ENCODE assay signal across 13 cellular contexts in genomic region chr4:1323635-1324442, GRCh38.
DNase-seq lines count a peak whose midpoint lies in the region; ATAC-seq and TF ChIP-seq lines count a peak whose summit lies in the region.
"Had no signal": no experiment of that assay in that cellular context is flagged by ENCODE, and none has a peak within 500 bp of the region (broad histone marks: within the 10 kb centered on the region; RNA-seq: fewer than 3 reads in every experiment).

No MANE protein-coding gene starts in this region.

- no peak overlapping the region for H2AFZ ChIP-seq in ACC112 (ENCODE audit: low read length, unreplicated experiment)

- H3K27ac ChIP-seq in ACC112 (ENCODE audit: low read depth, low read length): peak overlapping the region; percentile 91

- peaks cover 5% of the 10 kb centered on the region for H3K79me2 ChIP-seq in ACC112 (ENCODE audit: control insufficient read depth, insufficient read depth, low read length, unreplicated experiment)

- H3K27ac Mint-ChIP-seq in T-helper 2 cell treated with Interferon-gamma antibody and Interleukin-4, amounts not matched to agents 5 μg/mL and 100 μg/mL, for 36 hours: no peak overlapping the region
- H3K27ac Mint-ChIP-seq: CD4-positive, CD25-positive, alpha-beta regulatory T cell; dendritic cell treated with granulocyte-macrophage colony-stimulating factor and Interleukin-4, amounts not matched to agents 40 ng/mL and 50 ng/mL, for 4 days; naive thymus-derived CD4-positive, alpha-beta T cell; stimulated activated naive CD8-positive, alpha-beta T cell treated with anti-CD3 and anti-CD28 coated beads, Interleukin-15, Interleukin-2, amounts not matched to agents 100 ng/mL and 50 ng/mL, for 24 hours had no signal

- DNase-seq in HFF-Myc (ENCODE audit: extremely low read depth, low read depth): peak; percentile 71
- peak; percentile 94 for DNase-seq in amniotic epithelial cell (ENCODE audit: low read depth)
- DNase-seq in hepatic stellate cell (ENCODE audit: low spot score): peak; percentile 81
- DNase-seq in activated CD4-positive, CD25-positive, alpha-beta regulatory T cell (lab: John Stamatoyannopoulos, UW): no peak
- DNase-seq in T-helper 2 cell treated with Interferon-gamma antibody and Interleukin-4, amounts not matched to agents 5 μg/mL and 100 μg/mL, for 36 hours (ENCODE audit: low spot score): no peak
- DNase-seq: activated T-cell treated with anti-CD3 and anti-CD28 coated beads, Interleukin-2, amount 50 U/mL, for 1 hour; CD4-positive, CD25-positive, alpha-beta regulatory T cell; naive thymus-derived CD4-positive, alpha-beta T cell had no signal

- H3K4me3 ChIP-seq in ACC112 (ENCODE audit: low read depth, low read length): no peak overlapping the region
- no peak overlapping the region for H3K4me3 ChIP-seq in HFF-Myc (replicated peaks; ENCODE audit: low read depth, low read length)

- no peaks in the 10 kb centered on the region for H3K4me1 Mint-ChIP-seq in T-helper 2 cell treated with Interferon-gamma antibody and Interleukin-4, amounts not matched to agents 5 μg/mL and 100 μg/mL, for 36 hours (ENCODE audit: low read depth)

- H3K36me3 ChIP-seq in ACC112 (ENCODE audit: insufficient read depth, low read length): peaks cover 45% of the 10 kb centered on the region; the same call in 1 of the 2 replicates

- no peak for ATAC-seq in HG03521 (IDR thresholded peaks at IDR 0.05; ENCODE audit: unreplicated experiment)
- no peak for ATAC-seq in GM18909 (IDR thresholded peaks at IDR 0.05; ENCODE audit: poor library complexity, unreplicated experiment)
- ATAC-seq: naive thymus-derived CD4-positive, alpha-beta T cell had no signal

- no peaks in the 10 kb centered on the region for H3K9me3 Mint-ChIP-seq in T-helper 2 cell treated with Interferon-gamma antibody and Interleukin-4, amounts not matched to agents 5 μg/mL and 100 μg/mL, for 36 hours
- H3K9me3 Mint-ChIP-seq: CD4-positive, CD25-positive, alpha-beta regulatory T cell; dendritic cell treated with granulocyte-macrophage colony-stimulating factor and Interleukin-4, amounts not matched to agents 40 ng/mL and 50 ng/mL, for 4 days; naive thymus-derived CD4-positive, alpha-beta T cell; stimulated activated naive CD8-positive, alpha-beta T cell treated with anti-CD3 and anti-CD28 coated beads, Interleukin-15, Interleukin-2, amounts not matched to agents 100 ng/mL and 50 ng/mL, for 24 hours had no signal

- no peaks in the 10 kb centered on the region for H3K27me3 Mint-ChIP-seq in T-helper 2 cell treated with Interferon-gamma antibody and Interleukin-4, amounts not matched to agents 5 μg/mL and 100 μg/mL, for 36 hours (ENCODE audit: low read depth)
- H3K27me3 Mint-ChIP-seq: CD4-positive, CD25-positive, alpha-beta regulatory T cell; dendritic cell treated with granulocyte-macrophage colony-stimulating factor and Interleukin-4, amounts not matched to agents 40 ng/mL and 50 ng/mL, for 4 days; naive thymus-derived CD4-positive, alpha-beta T cell; stimulated activated naive CD8-positive, alpha-beta T cell treated with anti-CD3 and anti-CD28 coated beads, Interleukin-15, Interleukin-2, amounts not matched to agents 100 ng/mL and 50 ng/mL, for 24 hours had no signal

- peaks cover 21% of the 10 kb centered on the region for H3K4me1 ChIP-seq in ACC112 (ENCODE audit: control insufficient read depth, insufficient read depth, low read length, unreplicated experiment)

- no peak overlapping the region for H3K4me3 Mint-ChIP-seq in T-helper 2 cell treated with Interferon-gamma antibody and Interleukin-4, amounts not matched to agents 5 μg/mL and 100 μg/mL, for 36 hours
- H3K4me3 Mint-ChIP-seq: CD4-positive, CD25-positive, alpha-beta regulatory T cell; dendritic cell treated with granulocyte-macrophage colony-stimulating factor and Interleukin-4, amounts not matched to agents 40 ng/mL and 50 ng/mL, for 4 days; naive thymus-derived CD4-positive, alpha-beta T cell; stimulated activated naive CD8-positive, alpha-beta T cell treated with anti-CD3 and anti-CD28 coated beads, Interleukin-15, Interleukin-2, amounts not matched to agents 100 ng/mL and 50 ng/mL, for 24 hours had no signal

- no peaks in the 10 kb centered on the region for H3K27me3 ChIP-seq in ACC112 (ENCODE audit: insufficient read depth, low read length)

- peaks cover 11% of the 10 kb centered on the region for H3K36me3 Mint-ChIP-seq in T-helper 2 cell treated with Interferon-gamma antibody and Interleukin-4, amounts not matched to agents 5 μg/mL and 100 μg/mL, for 36 hours (ENCODE audit: low read depth)

- no peak for TF ChIP-seq CTCF in HFF-Myc (IDR thresholded peaks at IDR 0.05; ENCODE audit: low read depth, low read length, missing control alignments)

Comparison
In these comparisons a context has a peak if more than half of its experiments do, and no peak if none do; other contexts are left out.
1. DNase-seq: peak in HFF-Myc (single experiment), amniotic epithelial cell (single experiment) and hepatic stellate cell (single experiment); none in activated CD4-positive, CD25-positive, alpha-beta regulatory T cell (0 of 4) and T-helper 2 cell treated with Interferon-gamma antibody and Interleukin-4, amounts not matched to agents 5 μg/mL and 100 μg/mL, for 36 hours (single experiment).